In the genomic region with DNA sequence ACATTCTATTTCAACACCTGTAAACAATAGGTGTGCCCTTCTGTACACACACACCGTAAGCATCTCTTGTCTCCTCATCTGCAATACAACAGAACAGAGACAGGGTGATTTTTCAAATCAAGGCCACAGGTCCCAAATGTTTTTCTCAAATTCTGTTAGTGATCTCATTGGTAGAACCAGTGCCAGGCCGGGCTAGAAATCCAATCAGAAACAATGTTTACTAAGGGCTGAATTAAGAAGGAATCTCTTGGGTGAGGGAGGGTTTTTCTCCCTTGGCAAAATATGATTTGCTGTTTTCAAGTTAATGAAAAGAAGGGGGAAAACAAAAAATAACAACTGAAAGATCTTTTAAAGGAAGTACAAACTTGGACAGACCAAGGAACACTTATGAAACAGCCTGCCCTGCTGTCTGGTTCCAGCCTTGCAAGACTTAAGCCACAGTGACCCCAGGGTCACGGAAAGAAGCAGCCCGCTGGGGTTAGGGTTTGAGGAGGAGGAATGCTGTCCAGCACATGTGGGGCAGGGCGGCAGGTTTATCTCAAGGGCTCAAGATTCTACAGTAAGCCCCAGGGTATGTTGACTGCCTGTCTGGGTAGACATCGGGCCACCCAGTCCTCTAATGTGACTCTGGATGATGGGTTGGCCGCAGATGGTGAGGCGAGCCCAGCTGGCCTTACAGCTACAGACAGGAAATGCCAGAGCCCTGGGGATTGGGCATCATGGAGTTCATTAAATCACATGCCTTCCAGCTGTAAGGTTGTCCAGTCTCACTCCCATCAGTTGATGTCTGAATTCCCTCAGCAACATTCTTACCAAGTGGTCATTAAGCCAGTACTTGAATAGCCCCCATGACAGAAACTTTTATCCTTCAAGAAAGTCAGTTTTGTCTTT, we compare ENCODE assay signal across 16 cellular contexts.
DNase-seq lines count a peak whose midpoint lies in the region; ATAC-seq and TF ChIP-seq lines count a peak whose summit lies in the region.
"Had no signal": no experiment of that assay in that cellular context is flagged by ENCODE, and none has a peak within 500 bp of the region (broad histone marks: within the 10 kb centered on the region; RNA-seq: fewer than 3 reads in every experiment).

No MANE protein-coding gene starts in this region.

- H3K36me3 Mint-ChIP-seq in activated CD4-positive, alpha-beta T cell treated with anti-CD3 and anti-CD28 coated beads, Interleukin-2, amount 10 ng/mL, durations not matched to agents 7 days and 5 days (ENCODE audit: low read depth), result no peaks in the 10 kb centered on the region
- peaks cover 8% of the 10 kb centered on the region for H3K36me3 Mint-ChIP-seq in type B pancreatic cell

- H3K9me3 ChIP-seq in adipocyte (ENCODE audit: control insufficient read depth, low read length), result peaks cover 12% of the 10 kb centered on the region
- H3K9me3 ChIP-seq in gastrocnemius medialis, result no peaks in the 10 kb centered on the region
- H3K9me3 ChIP-seq: BE2C, ovary, SJSA1 had no signal

- TF ChIP-seq CTCF in gastrocnemius medialis (IDR thresholded peaks at IDR 0.05 in 4 of 5, conservative IDR thresholded peaks at IDR 0.05 in 1 of 5) (no peak), type B pancreatic cell (conservative IDR thresholded peaks at IDR 0.05) (no peak)

- H3K27me3 ChIP-seq in adipocyte (replicated peaks; ENCODE audit: control insufficient read depth, insufficient read depth, low read length) (no peaks in the 10 kb centered on the region), gastrocnemius medialis (no peaks in the 10 kb centered on the region)
- H3K27me3 ChIP-seq: BE2C, cardiac muscle cell, ovary, SJSA1 had no signal

- H3K4me3 Mint-ChIP-seq in activated CD4-positive, alpha-beta T cell treated with anti-CD3 and anti-CD28 coated beads, Interleukin-2, amount 10 ng/mL, durations not matched to agents 7 days and 5 days, result no peak overlapping the region
- H3K4me3 Mint-ChIP-seq in type B pancreatic cell, result no peak overlapping the region
- H3K4me3 Mint-ChIP-seq: activated CD8-positive, alpha-beta T cell treated with anti-CD3 and anti-CD28 coated beads, Interleukin-2, amount 10 ng/mL, durations not matched to agents 7 days and 5 days had no signal

- intact Hi-C loops in left cardiac atrium (cut with DNase I), result no loop called here
- intact Hi-C loops in gastrocnemius medialis (cut with DNase I; ENCODE audit: low total_unique reads), result no loop called here

- H3K4me1 ChIP-seq in adipocyte (ENCODE audit: control insufficient read depth, insufficient read depth, low read length) (peaks cover 21% of the 10 kb centered on the region), gastrocnemius medialis (peaks cover 0 to 6% of the 10 kb centered on the region in 2 donors)
- H3K4me1 ChIP-seq: BE2C had no signal

- peak overlapping the region; percentile 24 for H3K9ac ChIP-seq in adipocyte (ENCODE audit: low read length)

- no peak for TF ChIP-seq POLR2A in gastrocnemius medialis (IDR thresholded peaks at IDR 0.05)

- peaks cover 2% of the 10 kb centered on the region for H3K9me3 Mint-ChIP-seq in activated CD4-positive, alpha-beta T cell treated with anti-CD3 and anti-CD28 coated beads, Interleukin-2, amount 10 ng/mL, durations not matched to agents 7 days and 5 days
- H3K9me3 Mint-ChIP-seq in type B pancreatic cell, result peaks cover 4% of the 10 kb centered on the region

- ATAC-seq in left cardiac atrium (peak; percentile 39 to 91), gastrocnemius medialis (peak; percentile 72 to 82)
- ATAC-seq: activated CD8-positive, alpha-beta T cell treated with anti-CD3 and anti-CD28 coated beads, Interleukin-2, amount 10 ng/mL, durations not matched to agents 7 days and 5 days had no signal

- H3K27me3 Mint-ChIP-seq in activated CD4-positive, alpha-beta T cell treated with anti-CD3 and anti-CD28 coated beads, Interleukin-2, amount 10 ng/mL, durations not matched to agents 7 days and 5 days, result peaks cover 1% of the 10 kb centered on the region
- no peaks in the 10 kb centered on the region for H3K27me3 Mint-ChIP-seq in type B pancreatic cell

- no peak overlapping the region for H3K4me3 ChIP-seq in adipocyte (ENCODE audit: low read length)
- no peak overlapping the region for H3K4me3 ChIP-seq in gastrocnemius medialis
- H3K4me3 ChIP-seq: cardiac muscle cell, ovary, SJSA1 had no signal

- H3K27ac Mint-ChIP-seq in activated CD4-positive, alpha-beta T cell treated with anti-CD3 and anti-CD28 coated beads, Interleukin-2, amount 10 ng/mL, durations not matched to agents 7 days and 5 days, result no peak overlapping the region
- H3K27ac Mint-ChIP-seq in type B pancreatic cell, result no peak overlapping the region
- H3K27ac Mint-ChIP-seq: activated CD8-positive, alpha-beta T cell treated with anti-CD3 and anti-CD28 coated beads, Interleukin-2, amount 10 ng/mL, durations not matched to agents 7 days and 5 days had no signal

- POLR2A ChIA-PET in activated CD4-positive, alpha-beta T cell treated with anti-CD3 and anti-CD28 coated beads, Interleukin-2, amount 10 ng/mL, durations not matched to agents 7 days and 5 days (lab: Charles Lee), result no interaction called here

- no peaks in the 10 kb centered on the region for H3K36me3 ChIP-seq in adipocyte (ENCODE audit: control insufficient read depth, insufficient read depth, low read length, severe bottlenecking)
- H3K36me3 ChIP-seq in gastrocnemius medialis, result no peaks in the 10 kb centered on the region
- H3K36me3 ChIP-seq: BE2C, cardiac muscle cell, ovary, SJSA1 had no signal

- CTCF ChIA-PET in activated CD4-positive, alpha-beta T cell treated with anti-CD3 and anti-CD28 coated beads, Interleukin-2, amount 10 ng/mL, durations not matched to agents 7 days and 5 days (lab: Charles Lee), result no interaction called here

- H3K27ac ChIP-seq in gastrocnemius medialis, result peak overlapping the region; percentile 30 to 61 (median 48)
- H3K27ac ChIP-seq: cardiac muscle cell, ovary, SJSA1 had no signal

- DNase-seq in EL (peak; percentile 72), adipocyte (ENCODE audit: low read depth) (peak; percentile 39), left cardiac atrium (peak; percentile 41), gastrocnemius medialis (peak; percentile 43 to 64), NCI-H446 (lab: John Stamatoyannopoulos, UW) (no peak), type B pancreatic cell (ENCODE audit: extremely low spot score, unreplicated experiment) (no peak)
- no peak for DNase-seq in stimulated activated naive CD4-positive, alpha-beta T cell (lab: John Stamatoyannopoulos, UW)
- DNase-seq in activated CD4-positive, alpha-beta T cell treated with anti-CD3 and anti-CD28 coated beads, Interleukin-2, amount 10 ng/mL, durations not matched to agents 7 days and 5 days, result no peak
- DNase-seq: activated CD8-positive, alpha-beta T cell treated with anti-CD3 and anti-CD28 coated beads, Interleukin-2, amount 10 ng/mL, durations not matched to agents 7 days and 5 days; activated effector memory CD4-positive, alpha-beta T cell treated with anti-CD3 and anti-CD28 coated beads, Interleukin-2, amount 50 U/mL, for 16 hours; BE2C; mesendoderm; NCI-H1930; ovary had no signal

- no peaks in the 10 kb centered on the region for H3K4me1 Mint-ChIP-seq in activated CD4-positive, alpha-beta T cell treated with anti-CD3 and anti-CD28 coated beads, Interleukin-2, amount 10 ng/mL, durations not matched to agents 7 days and 5 days
- H3K4me1 Mint-ChIP-seq in type B pancreatic cell (ENCODE audit: unreplicated experiment), result peaks cover 20% of the 10 kb centered on the region

- in situ Hi-C loops in gastrocnemius medialis (cut with MboI; ENCODE audit: low sequenced_read_pairs in 4 of 4), result no loop called here

Comparison
In these comparisons a context has a peak if more than half of its experiments do, and no peak if none do; other contexts are left out.
1. DNase-seq: peak in EL (single experiment), adipocyte (single experiment), left cardiac atrium (single experiment) and gastrocnemius medialis (2 of 2); none in stimulated activated naive CD4-positive, alpha-beta T cell (0 of 6), NCI-H446 (0 of 2), activated CD4-positive, alpha-beta T cell treated with anti-CD3 and anti-CD28 coated beads, Interleukin-2, amount 10 ng/mL, durations not matched to agents 7 days and 5 days (single experiment) and type B pancreatic cell (single experiment).